ENCODE assay signal across 1 cellular context in the genomic region with DNA sequence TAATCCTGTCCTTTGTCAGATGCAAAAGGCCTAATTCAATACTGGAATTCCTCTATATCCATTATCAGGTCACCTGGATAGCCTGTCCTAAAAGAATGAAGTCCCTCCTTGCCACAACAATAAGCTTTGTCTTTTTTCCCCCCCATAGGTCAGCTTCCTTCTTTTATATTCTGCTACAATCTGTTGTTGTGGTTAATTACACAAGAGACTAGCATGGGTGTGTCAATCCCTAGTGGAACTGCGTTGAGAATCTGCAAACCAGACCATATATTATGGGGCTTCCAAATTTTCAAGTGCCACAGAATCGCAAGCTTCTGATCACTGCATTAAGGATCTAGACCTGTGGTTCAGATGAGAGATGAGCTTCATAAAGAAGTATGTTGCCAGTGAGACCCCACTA.
TF ChIP-seq lines count a peak whose summit lies in the region.

No MANE protein-coding gene starts in this region.

TF ChIP-seq in K562, 482 proteins besides CTCF, POLR2A, EP300 and RAD21 (continued from another document and continues in another):
- TF ChIP-seq CEBPG (CRISPR knock-in tag; IDR thresholded peaks at IDR 0.05) (no peak), CEBPG (tag; conservative IDR thresholded peaks at IDR 0.05 in 1 of 2, IDR thresholded peaks at IDR 0.05 in 1 of 2) (peak; percentile 34 to 45; a peak in 3 of 4 replicates), PHF20 (IDR thresholded peaks at IDR 0.05; ENCODE audit: partially characterized antibody) (no peak), ZNF232 (CRISPR knock-in tag; IDR thresholded peaks at IDR 0.05) (no peak), SUPT5H (IDR thresholded peaks at IDR 0.05) (no peak), GATAD2B (IDR thresholded peaks at IDR 0.05; ENCODE audit: borderline replicate concordance) (no peak), MEF2D (tag; conservative IDR thresholded peaks at IDR 0.05; ENCODE audit: low read depth) (no peak), XRCC3 (IDR thresholded peaks at IDR 0.05) (no peak), KHSRP (IDR thresholded peaks at IDR 0.05) (no peak), BCL6 (CRISPR knock-in tag; IDR thresholded peaks at IDR 0.05) (no peak), SOX6 (IDR thresholded peaks at IDR 0.05) (peak; percentile 95), BRCA1 (IDR thresholded peaks at IDR 0.05) (no peak), BRCA1 (CRISPR knock-in tag; IDR thresholded peaks at IDR 0.05) (no peak), SAFB (IDR thresholded peaks at IDR 0.05; ENCODE audit: borderline replicate concordance, low read depth, low read length) (no peak), PCBP2 (IDR thresholded peaks at IDR 0.05; ENCODE audit: low read depth, low read length, poor library complexity, severe bottlenecking) (no peak), BRD9 (IDR thresholded peaks at IDR 0.05; ENCODE audit: low read depth, partially characterized antibody) (no peak), FIP1L1 (IDR thresholded peaks at IDR 0.05; ENCODE audit: low read depth, low read length, poor library complexity, severe bottlenecking) (no peak), NFE2 (IDR thresholded peaks at IDR 0.05; ENCODE audit: low read depth) (no peak), SMAD1 (IDR thresholded peaks at IDR 0.05; ENCODE audit: low read depth, low read length, partially characterized antibody) (no peak), CREM (IDR thresholded peaks at IDR 0.05; ENCODE audit: low read depth) (no peak), DDX20 (tag; IDR thresholded peaks at IDR 0.05; ENCODE audit: low read depth) (no peak), BRD4 (IDR thresholded peaks at IDR 0.05) (no peak), ZNF445 (CRISPR knock-in tag; IDR thresholded peaks at IDR 0.05; ENCODE audit: low read depth) (no peak), ESRRA (IDR thresholded peaks at IDR 0.05; ENCODE audit: borderline replicate concordance, low read depth) (0 out of 2 replicates have a peak, but pooled peaks have one; percentile 33), CEBPB (tag; IDR thresholded peaks at IDR 0.05) (peak; percentile 81), POLR2AphosphoS5 (IDR thresholded peaks at IDR 0.05; ENCODE audit: control insufficient read depth, insufficient read depth, low read depth, low read length) (no peak), ZNF586 (CRISPR knock-in tag; conservative IDR thresholded peaks at IDR 0.05) (no peak), TFAM (CRISPR knock-in tag; conservative IDR thresholded peaks at IDR 0.05) (no peak), C11orf30 (IDR thresholded peaks at IDR 0.05; ENCODE audit: low read depth) (no peak), POLR3G (IDR thresholded peaks at IDR 0.05; ENCODE audit: extremely low read depth, insufficient read length, insufficient replicate concordance) (no peak)
- TF ChIP-seq, protein P1, sequence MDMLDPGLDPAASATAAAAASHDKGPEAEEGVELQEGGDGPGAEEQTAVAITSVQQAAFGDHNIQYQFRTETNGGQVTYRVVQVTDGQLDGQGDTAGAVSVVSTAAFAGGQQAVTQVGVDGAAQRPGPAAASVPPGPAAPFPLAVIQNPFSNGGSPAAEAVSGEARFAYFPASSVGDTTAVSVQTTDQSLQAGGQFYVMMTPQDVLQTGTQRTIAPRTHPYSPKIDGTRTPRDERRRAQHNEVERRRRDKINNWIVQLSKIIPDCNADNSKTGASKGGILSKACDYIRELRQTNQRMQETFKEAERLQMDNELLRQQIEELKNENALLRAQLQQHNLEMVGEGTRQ (CRISPR knock-in tag; IDR thresholded peaks at IDR 0.05), result no peak
- TF ChIP-seq, protein P2, sequence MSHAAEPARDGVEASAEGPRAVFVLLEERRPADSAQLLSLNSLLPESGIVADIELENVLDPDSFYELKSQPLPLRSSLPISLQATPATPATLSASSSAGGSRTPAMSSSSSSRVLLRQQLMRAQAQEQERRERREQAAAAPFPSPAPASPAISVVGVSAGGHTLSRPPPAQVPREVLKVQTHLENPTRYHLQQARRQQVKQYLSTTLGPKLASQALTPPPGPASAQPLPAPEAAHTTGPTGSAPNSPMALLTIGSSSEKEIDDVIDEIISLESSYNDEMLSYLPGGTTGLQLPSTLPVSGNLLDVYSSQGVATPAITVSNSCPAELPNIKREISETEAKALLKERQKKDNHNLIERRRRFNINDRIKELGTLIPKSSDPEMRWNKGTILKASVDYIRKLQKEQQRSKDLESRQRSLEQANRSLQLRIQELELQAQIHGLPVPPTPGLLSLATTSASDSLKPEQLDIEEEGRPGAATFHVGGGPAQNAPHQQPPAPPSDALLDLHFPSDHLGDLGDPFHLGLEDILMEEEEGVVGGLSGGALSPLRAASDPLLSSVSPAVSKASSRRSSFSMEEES (CRISPR knock-in tag; IDR thresholded peaks at IDR 0.05), result no peak
- TF ChIP-seq, protein P3, sequence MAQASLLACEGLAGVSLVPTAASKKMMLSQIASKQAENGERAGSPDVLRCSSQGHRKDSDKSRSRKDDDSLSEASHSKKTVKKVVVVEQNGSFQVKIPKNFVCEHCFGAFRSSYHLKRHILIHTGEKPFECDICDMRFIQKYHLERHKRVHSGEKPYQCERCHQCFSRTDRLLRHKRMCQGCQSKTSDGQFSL (CRISPR knock-in tag; IDR thresholded peaks at IDR 0.05), result 0 out of 2 replicates have a peak, but pooled peaks have one; percentile 43
- TF ChIP-seq, protein P3 (tag; IDR thresholded peaks at IDR 0.05), result no peak
- TF ChIP-seq, protein P4, sequence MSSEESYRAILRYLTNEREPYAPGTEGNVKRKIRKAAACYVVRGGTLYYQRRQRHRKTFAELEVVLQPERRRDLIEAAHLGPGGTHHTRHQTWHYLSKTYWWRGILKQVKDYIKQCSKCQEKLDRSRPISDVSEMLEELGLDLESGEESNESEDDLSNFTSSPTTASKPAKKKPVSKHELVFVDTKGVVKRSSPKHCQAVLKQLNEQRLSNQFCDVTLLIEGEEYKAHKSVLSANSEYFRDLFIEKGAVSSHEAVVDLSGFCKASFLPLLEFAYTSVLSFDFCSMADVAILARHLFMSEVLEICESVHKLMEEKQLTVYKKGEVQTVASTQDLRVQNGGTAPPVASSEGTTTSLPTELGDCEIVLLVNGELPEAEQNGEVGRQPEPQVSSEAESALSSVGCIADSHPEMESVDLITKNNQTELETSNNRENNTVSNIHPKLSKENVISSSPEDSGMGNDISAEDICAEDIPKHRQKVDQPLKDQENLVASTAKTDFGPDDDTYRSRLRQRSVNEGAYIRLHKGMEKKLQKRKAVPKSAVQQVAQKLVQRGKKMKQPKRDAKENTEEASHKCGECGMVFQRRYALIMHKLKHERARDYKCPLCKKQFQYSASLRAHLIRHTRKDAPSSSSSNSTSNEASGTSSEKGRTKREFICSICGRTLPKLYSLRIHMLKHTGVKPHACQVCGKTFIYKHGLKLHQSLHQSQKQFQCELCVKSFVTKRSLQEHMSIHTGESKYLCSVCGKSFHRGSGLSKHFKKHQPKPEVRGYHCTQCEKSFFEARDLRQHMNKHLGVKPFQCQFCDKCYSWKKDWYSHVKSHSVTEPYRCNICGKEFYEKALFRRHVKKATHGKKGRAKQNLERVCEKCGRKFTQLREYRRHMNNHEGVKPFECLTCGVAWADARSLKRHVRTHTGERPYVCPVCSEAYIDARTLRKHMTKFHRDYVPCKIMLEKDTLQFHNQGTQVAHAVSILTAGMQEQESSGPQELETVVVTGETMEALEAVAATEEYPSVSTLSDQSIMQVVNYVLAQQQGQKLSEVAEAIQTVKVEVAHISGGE (CRISPR knock-in tag; IDR thresholded peaks at IDR 0.05), result no peak
- TF ChIP-seq, protein P5, sequence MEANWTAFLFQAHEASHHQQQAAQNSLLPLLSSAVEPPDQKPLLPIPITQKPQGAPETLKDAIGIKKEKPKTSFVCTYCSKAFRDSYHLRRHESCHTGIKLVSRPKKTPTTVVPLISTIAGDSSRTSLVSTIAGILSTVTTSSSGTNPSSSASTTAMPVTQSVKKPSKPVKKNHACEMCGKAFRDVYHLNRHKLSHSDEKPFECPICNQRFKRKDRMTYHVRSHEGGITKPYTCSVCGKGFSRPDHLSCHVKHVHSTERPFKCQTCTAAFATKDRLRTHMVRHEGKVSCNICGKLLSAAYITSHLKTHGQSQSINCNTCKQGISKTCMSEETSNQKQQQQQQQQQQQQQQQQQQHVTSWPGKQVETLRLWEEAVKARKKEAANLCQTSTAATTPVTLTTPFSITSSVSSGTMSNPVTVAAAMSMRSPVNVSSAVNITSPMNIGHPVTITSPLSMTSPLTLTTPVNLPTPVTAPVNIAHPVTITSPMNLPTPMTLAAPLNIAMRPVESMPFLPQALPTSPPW (CRISPR knock-in tag; IDR thresholded peaks at IDR 0.05), result no peak
- TF ChIP-seq, protein P6, sequence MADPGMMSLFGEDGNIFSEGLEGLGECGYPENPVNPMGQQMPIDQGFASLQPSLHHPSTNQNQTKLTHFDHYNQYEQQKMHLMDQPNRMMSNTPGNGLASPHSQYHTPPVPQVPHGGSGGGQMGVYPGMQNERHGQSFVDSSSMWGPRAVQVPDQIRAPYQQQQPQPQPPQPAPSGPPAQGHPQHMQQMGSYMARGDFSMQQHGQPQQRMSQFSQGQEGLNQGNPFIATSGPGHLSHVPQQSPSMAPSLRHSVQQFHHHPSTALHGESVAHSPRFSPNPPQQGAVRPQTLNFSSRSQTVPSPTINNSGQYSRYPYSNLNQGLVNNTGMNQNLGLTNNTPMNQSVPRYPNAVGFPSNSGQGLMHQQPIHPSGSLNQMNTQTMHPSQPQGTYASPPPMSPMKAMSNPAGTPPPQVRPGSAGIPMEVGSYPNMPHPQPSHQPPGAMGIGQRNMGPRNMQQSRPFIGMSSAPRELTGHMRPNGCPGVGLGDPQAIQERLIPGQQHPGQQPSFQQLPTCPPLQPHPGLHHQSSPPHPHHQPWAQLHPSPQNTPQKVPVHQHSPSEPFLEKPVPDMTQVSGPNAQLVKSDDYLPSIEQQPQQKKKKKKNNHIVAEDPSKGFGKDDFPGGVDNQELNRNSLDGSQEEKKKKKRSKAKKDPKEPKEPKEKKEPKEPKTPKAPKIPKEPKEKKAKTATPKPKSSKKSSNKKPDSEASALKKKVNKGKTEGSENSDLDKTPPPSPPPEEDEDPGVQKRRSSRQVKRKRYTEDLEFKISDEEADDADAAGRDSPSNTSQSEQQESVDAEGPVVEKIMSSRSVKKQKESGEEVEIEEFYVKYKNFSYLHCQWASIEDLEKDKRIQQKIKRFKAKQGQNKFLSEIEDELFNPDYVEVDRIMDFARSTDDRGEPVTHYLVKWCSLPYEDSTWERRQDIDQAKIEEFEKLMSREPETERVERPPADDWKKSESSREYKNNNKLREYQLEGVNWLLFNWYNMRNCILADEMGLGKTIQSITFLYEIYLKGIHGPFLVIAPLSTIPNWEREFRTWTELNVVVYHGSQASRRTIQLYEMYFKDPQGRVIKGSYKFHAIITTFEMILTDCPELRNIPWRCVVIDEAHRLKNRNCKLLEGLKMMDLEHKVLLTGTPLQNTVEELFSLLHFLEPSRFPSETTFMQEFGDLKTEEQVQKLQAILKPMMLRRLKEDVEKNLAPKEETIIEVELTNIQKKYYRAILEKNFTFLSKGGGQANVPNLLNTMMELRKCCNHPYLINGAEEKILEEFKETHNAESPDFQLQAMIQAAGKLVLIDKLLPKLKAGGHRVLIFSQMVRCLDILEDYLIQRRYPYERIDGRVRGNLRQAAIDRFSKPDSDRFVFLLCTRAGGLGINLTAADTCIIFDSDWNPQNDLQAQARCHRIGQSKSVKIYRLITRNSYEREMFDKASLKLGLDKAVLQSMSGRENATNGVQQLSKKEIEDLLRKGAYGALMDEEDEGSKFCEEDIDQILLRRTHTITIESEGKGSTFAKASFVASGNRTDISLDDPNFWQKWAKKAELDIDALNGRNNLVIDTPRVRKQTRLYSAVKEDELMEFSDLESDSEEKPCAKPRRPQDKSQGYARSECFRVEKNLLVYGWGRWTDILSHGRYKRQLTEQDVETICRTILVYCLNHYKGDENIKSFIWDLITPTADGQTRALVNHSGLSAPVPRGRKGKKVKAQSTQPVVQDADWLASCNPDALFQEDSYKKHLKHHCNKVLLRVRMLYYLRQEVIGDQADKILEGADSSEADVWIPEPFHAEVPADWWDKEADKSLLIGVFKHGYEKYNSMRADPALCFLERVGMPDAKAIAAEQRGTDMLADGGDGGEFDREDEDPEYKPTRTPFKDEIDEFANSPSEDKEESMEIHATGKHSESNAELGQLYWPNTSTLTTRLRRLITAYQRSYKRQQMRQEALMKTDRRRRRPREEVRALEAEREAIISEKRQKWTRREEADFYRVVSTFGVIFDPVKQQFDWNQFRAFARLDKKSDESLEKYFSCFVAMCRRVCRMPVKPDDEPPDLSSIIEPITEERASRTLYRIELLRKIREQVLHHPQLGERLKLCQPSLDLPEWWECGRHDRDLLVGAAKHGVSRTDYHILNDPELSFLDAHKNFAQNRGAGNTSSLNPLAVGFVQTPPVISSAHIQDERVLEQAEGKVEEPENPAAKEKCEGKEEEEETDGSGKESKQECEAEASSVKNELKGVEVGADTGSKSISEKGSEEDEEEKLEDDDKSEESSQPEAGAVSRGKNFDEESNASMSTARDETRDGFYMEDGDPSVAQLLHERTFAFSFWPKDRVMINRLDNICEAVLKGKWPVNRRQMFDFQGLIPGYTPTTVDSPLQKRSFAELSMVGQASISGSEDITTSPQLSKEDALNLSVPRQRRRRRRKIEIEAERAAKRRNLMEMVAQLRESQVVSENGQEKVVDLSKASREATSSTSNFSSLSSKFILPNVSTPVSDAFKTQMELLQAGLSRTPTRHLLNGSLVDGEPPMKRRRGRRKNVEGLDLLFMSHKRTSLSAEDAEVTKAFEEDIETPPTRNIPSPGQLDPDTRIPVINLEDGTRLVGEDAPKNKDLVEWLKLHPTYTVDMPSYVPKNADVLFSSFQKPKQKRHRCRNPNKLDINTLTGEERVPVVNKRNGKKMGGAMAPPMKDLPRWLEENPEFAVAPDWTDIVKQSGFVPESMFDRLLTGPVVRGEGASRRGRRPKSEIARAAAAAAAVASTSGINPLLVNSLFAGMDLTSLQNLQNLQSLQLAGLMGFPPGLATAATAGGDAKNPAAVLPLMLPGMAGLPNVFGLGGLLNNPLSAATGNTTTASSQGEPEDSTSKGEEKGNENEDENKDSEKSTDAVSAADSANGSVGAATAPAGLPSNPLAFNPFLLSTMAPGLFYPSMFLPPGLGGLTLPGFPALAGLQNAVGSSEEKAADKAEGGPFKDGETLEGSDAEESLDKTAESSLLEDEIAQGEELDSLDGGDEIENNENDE (IDR thresholded peaks at IDR 0.05; ENCODE audit: low read depth, low read length), result no peak
- TF ChIP-seq, protein P7, sequence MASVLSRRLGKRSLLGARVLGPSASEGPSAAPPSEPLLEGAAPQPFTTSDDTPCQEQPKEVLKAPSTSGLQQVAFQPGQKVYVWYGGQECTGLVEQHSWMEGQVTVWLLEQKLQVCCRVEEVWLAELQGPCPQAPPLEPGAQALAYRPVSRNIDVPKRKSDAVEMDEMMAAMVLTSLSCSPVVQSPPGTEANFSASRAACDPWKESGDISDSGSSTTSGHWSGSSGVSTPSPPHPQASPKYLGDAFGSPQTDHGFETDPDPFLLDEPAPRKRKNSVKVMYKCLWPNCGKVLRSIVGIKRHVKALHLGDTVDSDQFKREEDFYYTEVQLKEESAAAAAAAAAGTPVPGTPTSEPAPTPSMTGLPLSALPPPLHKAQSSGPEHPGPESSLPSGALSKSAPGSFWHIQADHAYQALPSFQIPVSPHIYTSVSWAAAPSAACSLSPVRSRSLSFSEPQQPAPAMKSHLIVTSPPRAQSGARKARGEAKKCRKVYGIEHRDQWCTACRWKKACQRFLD (CRISPR knock-in tag; IDR thresholded peaks at IDR 0.05), result no peak
- TF ChIP-seq, protein P8, sequence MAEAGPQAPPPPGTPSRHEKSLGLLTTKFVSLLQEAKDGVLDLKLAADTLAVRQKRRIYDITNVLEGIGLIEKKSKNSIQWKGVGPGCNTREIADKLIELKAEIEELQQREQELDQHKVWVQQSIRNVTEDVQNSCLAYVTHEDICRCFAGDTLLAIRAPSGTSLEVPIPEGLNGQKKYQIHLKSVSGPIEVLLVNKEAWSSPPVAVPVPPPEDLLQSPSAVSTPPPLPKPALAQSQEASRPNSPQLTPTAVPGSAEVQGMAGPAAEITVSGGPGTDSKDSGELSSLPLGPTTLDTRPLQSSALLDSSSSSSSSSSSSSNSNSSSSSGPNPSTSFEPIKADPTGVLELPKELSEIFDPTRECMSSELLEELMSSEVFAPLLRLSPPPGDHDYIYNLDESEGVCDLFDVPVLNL (CRISPR knock-in tag; IDR thresholded peaks at IDR 0.05; ENCODE audit: low read depth), result no peak
